In the genomic region with DNA sequence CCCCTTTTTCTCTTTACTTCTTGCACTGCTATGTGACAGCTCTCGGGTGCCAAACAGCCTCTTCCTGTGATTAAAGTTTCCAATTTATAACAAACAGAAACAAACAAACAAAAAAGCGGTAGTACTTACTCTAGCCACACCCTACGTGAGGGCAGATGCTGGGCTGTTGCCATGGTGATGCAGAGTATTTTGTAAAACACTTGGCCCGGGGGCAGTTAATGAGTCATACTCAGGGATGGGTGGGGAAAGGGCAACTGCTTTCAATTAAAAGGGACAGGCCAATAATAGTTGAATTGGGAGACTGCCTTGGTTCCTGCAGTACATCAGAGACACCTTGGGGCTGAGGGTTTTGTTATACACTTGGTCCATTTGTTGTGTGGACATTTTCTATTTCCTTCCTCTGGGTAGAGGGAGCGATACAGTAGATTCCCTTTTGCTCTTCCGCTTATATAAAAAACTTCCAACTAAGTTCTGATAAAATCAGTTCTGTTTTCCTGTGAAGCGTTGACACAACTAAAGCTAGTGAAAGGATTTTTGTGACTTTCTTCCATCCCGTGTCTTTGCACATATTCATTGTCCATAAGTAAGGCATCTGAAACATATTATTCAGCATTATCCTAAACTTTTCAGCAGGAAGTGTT, we compare ENCODE assay signal across 1 cellular context.
A peak's percentile ranks its signal among the peaks of the same experiment; 100 is the strongest.
TF ChIP-seq lines count a peak whose summit lies in the region.

No MANE protein-coding gene starts in this region.

TF ChIP-seq in SK-N-SH, 30 proteins besides CTCF, POLR2A, EP300 and RAD21 (continued from another document):
- TF ChIP-seq, protein P1, sequence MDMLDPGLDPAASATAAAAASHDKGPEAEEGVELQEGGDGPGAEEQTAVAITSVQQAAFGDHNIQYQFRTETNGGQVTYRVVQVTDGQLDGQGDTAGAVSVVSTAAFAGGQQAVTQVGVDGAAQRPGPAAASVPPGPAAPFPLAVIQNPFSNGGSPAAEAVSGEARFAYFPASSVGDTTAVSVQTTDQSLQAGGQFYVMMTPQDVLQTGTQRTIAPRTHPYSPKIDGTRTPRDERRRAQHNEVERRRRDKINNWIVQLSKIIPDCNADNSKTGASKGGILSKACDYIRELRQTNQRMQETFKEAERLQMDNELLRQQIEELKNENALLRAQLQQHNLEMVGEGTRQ (IDR thresholded peaks at IDR 0.05; ENCODE audit: borderline replicate concordance, low read depth, low read length): no peak
- TF ChIP-seq JUND (IDR thresholded peaks at IDR 0.05) (peak; percentile 73), TCF12 (IDR thresholded peaks at IDR 0.05) (peak; percentile 88), SIN3A (IDR thresholded peaks at IDR 0.05; ENCODE audit: borderline replicate concordance, low read depth, low read length) (no peak), RFX5 (IDR thresholded peaks at IDR 0.05; ENCODE audit: low read length) (no peak), CHD2 (IDR thresholded peaks at IDR 0.05; ENCODE audit: low read length, partially characterized antibody) (no peak), RXRA (IDR thresholded peaks at IDR 0.05; ENCODE audit: borderline replicate concordance, low read depth) (no peak), FOSL2 (IDR thresholded peaks at IDR 0.05; ENCODE audit: borderline replicate concordance, low read depth) (peak; percentile 81; the same call in 1 of the 2 replicates), ELF1 (IDR thresholded peaks at IDR 0.05) (no peak), TEAD4 (IDR thresholded peaks at IDR 0.05; ENCODE audit: borderline replicate concordance, insufficient read depth) (no peak), NFIC (IDR thresholded peaks at IDR 0.05; ENCODE audit: borderline replicate concordance) (peak; percentile 58; the same call in 1 of the 2 replicates), RCOR1 (IDR thresholded peaks at IDR 0.05; ENCODE audit: low read length) (no peak), GABPA (IDR thresholded peaks at IDR 0.05; ENCODE audit: low read depth) (no peak), FOXJ3 (CRISPR knock-in tag; IDR thresholded peaks at IDR 0.05) (no peak), FOXM1 (IDR thresholded peaks at IDR 0.05; ENCODE audit: low read depth) (no peak), MXI1 (IDR thresholded peaks at IDR 0.05; ENCODE audit: low read depth, low read length) (no peak)
- TF ChIP-seq, protein P2, sequence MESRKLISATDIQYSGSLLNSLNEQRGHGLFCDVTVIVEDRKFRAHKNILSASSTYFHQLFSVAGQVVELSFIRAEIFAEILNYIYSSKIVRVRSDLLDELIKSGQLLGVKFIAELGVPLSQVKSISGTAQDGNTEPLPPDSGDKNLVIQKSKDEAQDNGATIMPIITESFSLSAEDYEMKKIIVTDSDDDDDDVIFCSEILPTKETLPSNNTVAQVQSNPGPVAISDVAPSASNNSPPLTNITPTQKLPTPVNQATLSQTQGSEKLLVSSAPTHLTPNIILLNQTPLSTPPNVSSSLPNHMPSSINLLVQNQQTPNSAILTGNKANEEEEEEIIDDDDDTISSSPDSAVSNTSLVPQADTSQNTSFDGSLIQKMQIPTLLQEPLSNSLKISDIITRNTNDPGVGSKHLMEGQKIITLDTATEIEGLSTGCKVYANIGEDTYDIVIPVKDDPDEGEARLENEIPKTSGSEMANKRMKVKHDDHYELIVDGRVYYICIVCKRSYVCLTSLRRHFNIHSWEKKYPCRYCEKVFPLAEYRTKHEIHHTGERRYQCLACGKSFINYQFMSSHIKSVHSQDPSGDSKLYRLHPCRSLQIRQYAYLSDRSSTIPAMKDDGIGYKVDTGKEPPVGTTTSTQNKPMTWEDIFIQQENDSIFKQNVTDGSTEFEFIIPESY (IDR thresholded peaks at IDR 0.05; ENCODE audit: borderline replicate concordance, low read depth): no peak
- TF ChIP-seq, protein P3, sequence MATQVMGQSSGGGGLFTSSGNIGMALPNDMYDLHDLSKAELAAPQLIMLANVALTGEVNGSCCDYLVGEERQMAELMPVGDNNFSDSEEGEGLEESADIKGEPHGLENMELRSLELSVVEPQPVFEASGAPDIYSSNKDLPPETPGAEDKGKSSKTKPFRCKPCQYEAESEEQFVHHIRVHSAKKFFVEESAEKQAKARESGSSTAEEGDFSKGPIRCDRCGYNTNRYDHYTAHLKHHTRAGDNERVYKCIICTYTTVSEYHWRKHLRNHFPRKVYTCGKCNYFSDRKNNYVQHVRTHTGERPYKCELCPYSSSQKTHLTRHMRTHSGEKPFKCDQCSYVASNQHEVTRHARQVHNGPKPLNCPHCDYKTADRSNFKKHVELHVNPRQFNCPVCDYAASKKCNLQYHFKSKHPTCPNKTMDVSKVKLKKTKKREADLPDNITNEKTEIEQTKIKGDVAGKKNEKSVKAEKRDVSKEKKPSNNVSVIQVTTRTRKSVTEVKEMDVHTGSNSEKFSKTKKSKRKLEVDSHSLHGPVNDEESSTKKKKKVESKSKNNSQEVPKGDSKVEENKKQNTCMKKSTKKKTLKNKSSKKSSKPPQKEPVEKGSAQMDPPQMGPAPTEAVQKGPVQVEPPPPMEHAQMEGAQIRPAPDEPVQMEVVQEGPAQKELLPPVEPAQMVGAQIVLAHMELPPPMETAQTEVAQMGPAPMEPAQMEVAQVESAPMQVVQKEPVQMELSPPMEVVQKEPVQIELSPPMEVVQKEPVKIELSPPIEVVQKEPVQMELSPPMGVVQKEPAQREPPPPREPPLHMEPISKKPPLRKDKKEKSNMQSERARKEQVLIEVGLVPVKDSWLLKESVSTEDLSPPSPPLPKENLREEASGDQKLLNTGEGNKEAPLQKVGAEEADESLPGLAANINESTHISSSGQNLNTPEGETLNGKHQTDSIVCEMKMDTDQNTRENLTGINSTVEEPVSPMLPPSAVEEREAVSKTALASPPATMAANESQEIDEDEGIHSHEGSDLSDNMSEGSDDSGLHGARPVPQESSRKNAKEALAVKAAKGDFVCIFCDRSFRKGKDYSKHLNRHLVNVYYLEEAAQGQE (IDR thresholded peaks at IDR 0.05; ENCODE audit: low read depth, low read length): 0 out of 2 replicates have a peak, but pooled peaks have one; percentile 14
- TF ChIP-seq, protein P4, sequence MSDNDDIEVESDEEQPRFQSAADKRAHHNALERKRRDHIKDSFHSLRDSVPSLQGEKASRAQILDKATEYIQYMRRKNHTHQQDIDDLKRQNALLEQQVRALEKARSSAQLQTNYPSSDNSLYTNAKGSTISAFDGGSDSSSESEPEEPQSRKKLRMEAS (IDR thresholded peaks at IDR 0.05; ENCODE audit: low read depth): no peak
